1 cellular context compared by ENCODE assay signal in the genomic region with DNA sequence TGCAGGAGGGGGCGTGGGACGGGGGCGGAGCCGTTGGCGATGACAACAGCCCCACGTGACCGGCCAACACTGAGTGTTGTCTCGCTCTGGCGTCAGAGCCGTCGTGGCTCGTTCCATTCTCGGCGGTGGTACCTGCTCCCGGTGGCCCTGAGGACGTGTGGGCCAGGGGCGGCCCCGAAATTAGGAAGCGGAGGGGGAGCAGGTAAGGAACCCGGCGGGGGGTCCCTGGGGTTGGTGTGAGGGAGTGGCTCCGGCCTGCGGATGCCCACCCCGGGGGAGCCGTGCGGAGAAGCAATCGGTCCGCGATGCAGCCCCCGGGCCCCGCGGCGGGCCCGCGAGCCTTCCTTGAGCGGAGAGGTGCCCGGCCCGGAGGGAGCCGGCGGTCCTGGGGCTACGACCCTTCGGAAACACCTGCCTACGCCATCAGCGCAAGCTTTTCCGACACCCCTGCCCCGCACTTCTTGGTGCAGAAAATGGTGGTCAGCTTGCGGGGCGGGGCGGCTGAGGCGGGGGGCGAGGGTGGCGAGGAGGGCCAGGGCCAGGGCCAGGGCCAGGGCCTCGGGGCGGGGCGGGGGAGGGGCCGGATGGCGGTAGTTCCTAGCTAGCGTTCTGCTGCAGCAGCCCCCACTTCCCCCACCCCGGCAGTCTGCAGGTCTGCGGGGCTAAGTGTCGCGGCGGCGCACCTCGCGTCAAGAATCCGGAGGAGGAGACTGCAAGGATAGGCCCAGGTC.
TF ChIP-seq lines count a peak whose summit lies in the region.

A gene with protein sequence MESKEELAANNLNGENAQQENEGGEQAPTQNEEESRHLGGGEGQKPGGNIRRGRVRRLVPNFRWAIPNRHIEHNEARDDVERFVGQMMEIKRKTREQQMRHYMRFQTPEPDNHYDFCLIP (plus strand): TSS at position 72 of the 731 bp plus-strand sequence. CDS start 1,046 bp downstream, outside the sequence.

TF ChIP-seq in K562, 482 proteins besides CTCF, POLR2A, EP300 and RAD21 (continued from another document and continues in another):
- TF ChIP-seq, protein P1, sequence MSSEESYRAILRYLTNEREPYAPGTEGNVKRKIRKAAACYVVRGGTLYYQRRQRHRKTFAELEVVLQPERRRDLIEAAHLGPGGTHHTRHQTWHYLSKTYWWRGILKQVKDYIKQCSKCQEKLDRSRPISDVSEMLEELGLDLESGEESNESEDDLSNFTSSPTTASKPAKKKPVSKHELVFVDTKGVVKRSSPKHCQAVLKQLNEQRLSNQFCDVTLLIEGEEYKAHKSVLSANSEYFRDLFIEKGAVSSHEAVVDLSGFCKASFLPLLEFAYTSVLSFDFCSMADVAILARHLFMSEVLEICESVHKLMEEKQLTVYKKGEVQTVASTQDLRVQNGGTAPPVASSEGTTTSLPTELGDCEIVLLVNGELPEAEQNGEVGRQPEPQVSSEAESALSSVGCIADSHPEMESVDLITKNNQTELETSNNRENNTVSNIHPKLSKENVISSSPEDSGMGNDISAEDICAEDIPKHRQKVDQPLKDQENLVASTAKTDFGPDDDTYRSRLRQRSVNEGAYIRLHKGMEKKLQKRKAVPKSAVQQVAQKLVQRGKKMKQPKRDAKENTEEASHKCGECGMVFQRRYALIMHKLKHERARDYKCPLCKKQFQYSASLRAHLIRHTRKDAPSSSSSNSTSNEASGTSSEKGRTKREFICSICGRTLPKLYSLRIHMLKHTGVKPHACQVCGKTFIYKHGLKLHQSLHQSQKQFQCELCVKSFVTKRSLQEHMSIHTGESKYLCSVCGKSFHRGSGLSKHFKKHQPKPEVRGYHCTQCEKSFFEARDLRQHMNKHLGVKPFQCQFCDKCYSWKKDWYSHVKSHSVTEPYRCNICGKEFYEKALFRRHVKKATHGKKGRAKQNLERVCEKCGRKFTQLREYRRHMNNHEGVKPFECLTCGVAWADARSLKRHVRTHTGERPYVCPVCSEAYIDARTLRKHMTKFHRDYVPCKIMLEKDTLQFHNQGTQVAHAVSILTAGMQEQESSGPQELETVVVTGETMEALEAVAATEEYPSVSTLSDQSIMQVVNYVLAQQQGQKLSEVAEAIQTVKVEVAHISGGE (CRISPR knock-in tag; IDR thresholded peaks at IDR 0.05) = no peak
- TF ChIP-seq ZNF23 (CRISPR knock-in tag; IDR thresholded peaks at IDR 0.05) (no peak), ZNF408 (CRISPR knock-in tag; IDR thresholded peaks at IDR 0.05; ENCODE audit: low read depth) (no peak), GTF2E2 (tag; IDR thresholded peaks at IDR 0.05) (peak; percentile 97), RFX7 (CRISPR knock-in tag; IDR thresholded peaks at IDR 0.05) (no peak), ETV6 (IDR thresholded peaks at IDR 0.05; ENCODE audit: borderline replicate concordance in 1 of 2, low read depth in 2 of 2, low read length in 1 of 2) (no peak), ETV6 (CRISPR knock-in tag; IDR thresholded peaks at IDR 0.05; ENCODE audit: borderline replicate concordance) (no peak), BACH1 (tag; IDR thresholded peaks at IDR 0.05) (no peak), MBD2 (IDR thresholded peaks at IDR 0.05; ENCODE audit: borderline replicate concordance, low read depth) (no peak), ZNF551 (CRISPR knock-in tag; IDR thresholded peaks at IDR 0.05) (no peak), GATAD2B (IDR thresholded peaks at IDR 0.05; ENCODE audit: borderline replicate concordance) (no peak), NCOR1 (IDR thresholded peaks at IDR 0.05) (no peak), ZNF644 (tag; IDR thresholded peaks at IDR 0.05; ENCODE audit: low read depth) (no peak), HDAC6 (IDR thresholded peaks at IDR 0.05; ENCODE audit: low read depth, low read length) (no peak), TEAD2 (tag; IDR thresholded peaks at IDR 0.05) (no peak), ZNF311 (CRISPR knock-in tag; IDR thresholded peaks at IDR 0.05) (no peak), ZNF212 (CRISPR knock-in tag; IDR thresholded peaks at IDR 0.05) (no peak), NFXL1 (CRISPR knock-in tag; IDR thresholded peaks at IDR 0.05) (no peak), MEF2A (IDR thresholded peaks at IDR 0.05; ENCODE audit: control insufficient read depth, low read depth, low read length) (no peak), ZNF324 (CRISPR knock-in tag; IDR thresholded peaks at IDR 0.05) (no peak), NFYB (IDR thresholded peaks at IDR 0.05; ENCODE audit: extremely low read depth, insufficient read length) (no peak), TAL1 (IDR thresholded peaks at IDR 0.05) (no peak), HMG20A (CRISPR knock-in tag; conservative IDR thresholded peaks at IDR 0.05) (no peak), KLF10 (CRISPR knock-in tag; IDR thresholded peaks at IDR 0.05) (no peak), ZNF76 (CRISPR knock-in tag; IDR thresholded peaks at IDR 0.05; ENCODE audit: borderline replicate concordance) (no peak), SMARCE1 (IDR thresholded peaks at IDR 0.05) (no peak), CBFA2T2 (conservative IDR thresholded peaks at IDR 0.05) (peak; percentile 53)
- TF ChIP-seq, protein P2, sequence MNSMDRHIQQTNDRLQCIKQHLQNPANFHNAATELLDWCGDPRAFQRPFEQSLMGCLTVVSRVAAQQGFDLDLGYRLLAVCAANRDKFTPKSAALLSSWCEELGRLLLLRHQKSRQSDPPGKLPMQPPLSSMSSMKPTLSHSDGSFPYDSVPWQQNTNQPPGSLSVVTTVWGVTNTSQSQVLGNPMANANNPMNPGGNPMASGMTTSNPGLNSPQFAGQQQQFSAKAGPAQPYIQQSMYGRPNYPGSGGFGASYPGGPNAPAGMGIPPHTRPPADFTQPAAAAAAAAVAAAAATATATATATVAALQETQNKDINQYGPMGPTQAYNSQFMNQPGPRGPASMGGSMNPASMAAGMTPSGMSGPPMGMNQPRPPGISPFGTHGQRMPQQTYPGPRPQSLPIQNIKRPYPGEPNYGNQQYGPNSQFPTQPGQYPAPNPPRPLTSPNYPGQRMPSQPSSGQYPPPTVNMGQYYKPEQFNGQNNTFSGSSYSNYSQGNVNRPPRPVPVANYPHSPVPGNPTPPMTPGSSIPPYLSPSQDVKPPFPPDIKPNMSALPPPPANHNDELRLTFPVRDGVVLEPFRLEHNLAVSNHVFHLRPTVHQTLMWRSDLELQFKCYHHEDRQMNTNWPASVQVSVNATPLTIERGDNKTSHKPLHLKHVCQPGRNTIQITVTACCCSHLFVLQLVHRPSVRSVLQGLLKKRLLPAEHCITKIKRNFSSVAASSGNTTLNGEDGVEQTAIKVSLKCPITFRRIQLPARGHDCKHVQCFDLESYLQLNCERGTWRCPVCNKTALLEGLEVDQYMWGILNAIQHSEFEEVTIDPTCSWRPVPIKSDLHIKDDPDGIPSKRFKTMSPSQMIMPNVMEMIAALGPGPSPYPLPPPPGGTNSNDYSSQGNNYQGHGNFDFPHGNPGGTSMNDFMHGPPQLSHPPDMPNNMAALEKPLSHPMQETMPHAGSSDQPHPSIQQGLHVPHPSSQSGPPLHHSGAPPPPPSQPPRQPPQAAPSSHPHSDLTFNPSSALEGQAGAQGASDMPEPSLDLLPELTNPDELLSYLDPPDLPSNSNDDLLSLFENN (IDR thresholded peaks at IDR 0.05; ENCODE audit: low read depth in 2 of 2, low read length in 2 of 2) = no peak
- TF ChIP-seq, protein P3, sequence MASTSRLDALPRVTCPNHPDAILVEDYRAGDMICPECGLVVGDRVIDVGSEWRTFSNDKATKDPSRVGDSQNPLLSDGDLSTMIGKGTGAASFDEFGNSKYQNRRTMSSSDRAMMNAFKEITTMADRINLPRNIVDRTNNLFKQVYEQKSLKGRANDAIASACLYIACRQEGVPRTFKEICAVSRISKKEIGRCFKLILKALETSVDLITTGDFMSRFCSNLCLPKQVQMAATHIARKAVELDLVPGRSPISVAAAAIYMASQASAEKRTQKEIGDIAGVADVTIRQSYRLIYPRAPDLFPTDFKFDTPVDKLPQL (IDR thresholded peaks at IDR 0.05; ENCODE audit: extremely low read depth, insufficient read length) = no peak
- TF ChIP-seq, protein P4, sequence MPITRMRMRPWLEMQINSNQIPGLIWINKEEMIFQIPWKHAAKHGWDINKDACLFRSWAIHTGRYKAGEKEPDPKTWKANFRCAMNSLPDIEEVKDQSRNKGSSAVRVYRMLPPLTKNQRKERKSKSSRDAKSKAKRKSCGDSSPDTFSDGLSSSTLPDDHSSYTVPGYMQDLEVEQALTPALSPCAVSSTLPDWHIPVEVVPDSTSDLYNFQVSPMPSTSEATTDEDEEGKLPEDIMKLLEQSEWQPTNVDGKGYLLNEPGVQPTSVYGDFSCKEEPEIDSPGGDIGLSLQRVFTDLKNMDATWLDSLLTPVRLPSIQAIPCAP (CRISPR knock-in tag; IDR thresholded peaks at IDR 0.05; ENCODE audit: borderline replicate concordance) = no peak
- TF ChIP-seq, protein P5, sequence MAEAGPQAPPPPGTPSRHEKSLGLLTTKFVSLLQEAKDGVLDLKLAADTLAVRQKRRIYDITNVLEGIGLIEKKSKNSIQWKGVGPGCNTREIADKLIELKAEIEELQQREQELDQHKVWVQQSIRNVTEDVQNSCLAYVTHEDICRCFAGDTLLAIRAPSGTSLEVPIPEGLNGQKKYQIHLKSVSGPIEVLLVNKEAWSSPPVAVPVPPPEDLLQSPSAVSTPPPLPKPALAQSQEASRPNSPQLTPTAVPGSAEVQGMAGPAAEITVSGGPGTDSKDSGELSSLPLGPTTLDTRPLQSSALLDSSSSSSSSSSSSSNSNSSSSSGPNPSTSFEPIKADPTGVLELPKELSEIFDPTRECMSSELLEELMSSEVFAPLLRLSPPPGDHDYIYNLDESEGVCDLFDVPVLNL (CRISPR knock-in tag; IDR thresholded peaks at IDR 0.05; ENCODE audit: low read depth) = no peak
- TF ChIP-seq, protein P6, sequence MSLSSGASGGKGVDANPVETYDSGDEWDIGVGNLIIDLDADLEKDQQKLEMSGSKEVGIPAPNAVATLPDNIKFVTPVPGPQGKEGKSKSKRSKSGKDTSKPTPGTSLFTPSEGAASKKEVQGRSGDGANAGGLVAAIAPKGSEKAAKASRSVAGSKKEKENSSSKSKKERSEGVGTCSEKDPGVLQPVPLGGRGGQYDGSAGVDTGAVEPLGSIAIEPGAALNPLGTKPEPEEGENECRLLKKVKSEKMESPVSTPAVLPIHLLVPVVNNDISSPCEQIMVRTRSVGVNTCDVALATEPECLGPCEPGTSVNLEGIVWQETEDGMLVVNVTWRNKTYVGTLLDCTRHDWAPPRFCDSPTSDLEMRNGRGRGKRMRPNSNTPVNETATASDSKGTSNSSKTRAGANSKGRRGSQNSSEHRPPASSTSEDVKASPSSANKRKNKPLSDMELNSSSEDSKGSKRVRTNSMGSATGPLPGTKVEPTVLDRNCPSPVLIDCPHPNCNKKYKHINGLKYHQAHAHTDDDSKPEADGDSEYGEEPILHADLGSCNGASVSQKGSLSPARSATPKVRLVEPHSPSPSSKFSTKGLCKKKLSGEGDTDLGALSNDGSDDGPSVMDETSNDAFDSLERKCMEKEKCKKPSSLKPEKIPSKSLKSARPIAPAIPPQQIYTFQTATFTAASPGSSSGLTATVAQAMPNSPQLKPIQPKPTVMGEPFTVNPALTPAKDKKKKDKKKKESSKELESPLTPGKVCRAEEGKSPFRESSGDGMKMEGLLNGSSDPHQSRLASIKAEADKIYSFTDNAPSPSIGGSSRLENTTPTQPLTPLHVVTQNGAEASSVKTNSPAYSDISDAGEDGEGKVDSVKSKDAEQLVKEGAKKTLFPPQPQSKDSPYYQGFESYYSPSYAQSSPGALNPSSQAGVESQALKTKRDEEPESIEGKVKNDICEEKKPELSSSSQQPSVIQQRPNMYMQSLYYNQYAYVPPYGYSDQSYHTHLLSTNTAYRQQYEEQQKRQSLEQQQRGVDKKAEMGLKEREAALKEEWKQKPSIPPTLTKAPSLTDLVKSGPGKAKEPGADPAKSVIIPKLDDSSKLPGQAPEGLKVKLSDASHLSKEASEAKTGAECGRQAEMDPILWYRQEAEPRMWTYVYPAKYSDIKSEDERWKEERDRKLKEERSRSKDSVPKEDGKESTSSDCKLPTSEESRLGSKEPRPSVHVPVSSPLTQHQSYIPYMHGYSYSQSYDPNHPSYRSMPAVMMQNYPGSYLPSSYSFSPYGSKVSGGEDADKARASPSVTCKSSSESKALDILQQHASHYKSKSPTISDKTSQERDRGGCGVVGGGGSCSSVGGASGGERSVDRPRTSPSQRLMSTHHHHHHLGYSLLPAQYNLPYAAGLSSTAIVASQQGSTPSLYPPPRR (CRISPR knock-in tag; IDR thresholded peaks at IDR 0.05; ENCODE audit: borderline replicate concordance) = no peak
- TF ChIP-seq, protein P7, sequence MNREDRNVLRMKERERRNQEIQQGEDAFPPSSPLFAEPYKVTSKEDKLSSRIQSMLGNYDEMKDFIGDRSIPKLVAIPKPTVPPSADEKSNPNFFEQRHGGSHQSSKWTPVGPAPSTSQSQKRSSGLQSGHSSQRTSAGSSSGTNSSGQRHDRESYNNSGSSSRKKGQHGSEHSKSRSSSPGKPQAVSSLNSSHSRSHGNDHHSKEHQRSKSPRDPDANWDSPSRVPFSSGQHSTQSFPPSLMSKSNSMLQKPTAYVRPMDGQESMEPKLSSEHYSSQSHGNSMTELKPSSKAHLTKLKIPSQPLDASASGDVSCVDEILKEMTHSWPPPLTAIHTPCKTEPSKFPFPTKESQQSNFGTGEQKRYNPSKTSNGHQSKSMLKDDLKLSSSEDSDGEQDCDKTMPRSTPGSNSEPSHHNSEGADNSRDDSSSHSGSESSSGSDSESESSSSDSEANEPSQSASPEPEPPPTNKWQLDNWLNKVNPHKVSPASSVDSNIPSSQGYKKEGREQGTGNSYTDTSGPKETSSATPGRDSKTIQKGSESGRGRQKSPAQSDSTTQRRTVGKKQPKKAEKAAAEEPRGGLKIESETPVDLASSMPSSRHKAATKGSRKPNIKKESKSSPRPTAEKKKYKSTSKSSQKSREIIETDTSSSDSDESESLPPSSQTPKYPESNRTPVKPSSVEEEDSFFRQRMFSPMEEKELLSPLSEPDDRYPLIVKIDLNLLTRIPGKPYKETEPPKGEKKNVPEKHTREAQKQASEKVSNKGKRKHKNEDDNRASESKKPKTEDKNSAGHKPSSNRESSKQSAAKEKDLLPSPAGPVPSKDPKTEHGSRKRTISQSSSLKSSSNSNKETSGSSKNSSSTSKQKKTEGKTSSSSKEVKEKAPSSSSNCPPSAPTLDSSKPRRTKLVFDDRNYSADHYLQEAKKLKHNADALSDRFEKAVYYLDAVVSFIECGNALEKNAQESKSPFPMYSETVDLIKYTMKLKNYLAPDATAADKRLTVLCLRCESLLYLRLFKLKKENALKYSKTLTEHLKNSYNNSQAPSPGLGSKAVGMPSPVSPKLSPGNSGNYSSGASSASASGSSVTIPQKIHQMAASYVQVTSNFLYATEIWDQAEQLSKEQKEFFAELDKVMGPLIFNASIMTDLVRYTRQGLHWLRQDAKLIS (CRISPR knock-in tag; IDR thresholded peaks at IDR 0.05) = 0 out of 2 replicates have a peak, but pooled peaks have one; percentile 37
- TF ChIP-seq, protein P8, sequence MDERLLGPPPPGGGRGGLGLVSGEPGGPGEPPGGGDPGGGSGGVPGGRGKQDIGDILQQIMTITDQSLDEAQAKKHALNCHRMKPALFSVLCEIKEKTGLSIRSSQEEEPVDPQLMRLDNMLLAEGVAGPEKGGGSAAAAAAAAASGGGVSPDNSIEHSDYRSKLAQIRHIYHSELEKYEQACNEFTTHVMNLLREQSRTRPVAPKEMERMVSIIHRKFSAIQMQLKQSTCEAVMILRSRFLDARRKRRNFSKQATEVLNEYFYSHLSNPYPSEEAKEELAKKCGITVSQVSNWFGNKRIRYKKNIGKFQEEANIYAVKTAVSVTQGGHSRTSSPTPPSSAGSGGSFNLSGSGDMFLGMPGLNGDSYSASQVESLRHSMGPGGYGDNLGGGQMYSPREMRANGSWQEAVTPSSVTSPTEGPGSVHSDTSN (CRISPR knock-in tag; IDR thresholded peaks at IDR 0.05; ENCODE audit: low read depth) = no peak
- TF ChIP-seq, protein P8 (tag; conservative IDR thresholded peaks at IDR 0.05; ENCODE audit: low read depth) = no peak
